In the genomic region with DNA sequence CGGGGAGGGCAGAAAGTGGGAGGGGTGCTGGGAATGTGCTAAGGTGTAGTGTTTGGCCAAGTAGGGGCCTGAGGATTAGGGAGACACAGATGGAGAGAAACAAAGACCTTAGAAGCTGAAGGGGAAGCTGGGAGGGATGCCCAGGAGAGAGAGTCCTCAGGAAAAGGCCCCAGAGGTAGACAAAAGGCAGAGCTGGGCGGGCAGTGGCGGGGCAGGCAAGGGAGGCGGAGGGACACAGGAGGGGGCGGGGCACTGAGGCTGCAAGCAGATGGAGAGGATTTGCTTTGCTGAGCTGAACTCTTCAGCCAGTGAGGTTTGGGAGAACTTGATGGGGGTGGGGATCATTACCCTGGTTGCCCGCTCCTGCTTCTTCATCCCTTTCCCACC, we compare ENCODE assay signal across 8 cellular contexts. TPM values are rescaled to one million over a fixed set of nuclear protein-coding genes. Genes with fewer than 3 reads are reported as not detected.
DNase-seq lines count a peak whose midpoint lies in the region; ATAC-seq, FAIRE-seq and TF ChIP-seq lines count a peak whose summit lies in the region.

No MANE protein-coding gene starts in this region.

- intact Hi-C loops in ovary (cut with DNase I) = no loop called here

- peaks cover 11% of the 10 kb centered on the region for H3K27me3 ChIP-seq in endodermal cell (ENCODE audit: control insufficient read depth, insufficient read depth, low read length, poor library complexity, severe bottlenecking)
- H3K27me3 ChIP-seq in ovary = no peaks in the 10 kb centered on the region
- H3K27me3 ChIP-seq in small intestine (ENCODE audit: control insufficient read depth in 2 of 2, insufficient read depth in 2 of 2, low read length in 2 of 2) = no peaks in the 10 kb centered on the region

- H3K4me1 ChIP-seq in endodermal cell (ENCODE audit: control insufficient read depth, insufficient read depth, low read length) (peaks cover 8% of the 10 kb centered on the region), ovary (ENCODE audit: insufficient read depth) (peaks cover 24% of the 10 kb centered on the region), small intestine (ENCODE audit: control insufficient read depth in 2 of 2, insufficient read depth in 1 of 2, low read depth in 1 of 2, low read length in 1 of 2) (peaks cover 7 to 11% of the 10 kb centered on the region in 2 donors)

- peaks cover 33% of the 10 kb centered on the region for H3K27me3 Mint-ChIP-seq in endodermal cell (ENCODE audit: insufficient read depth)

- peak; percentile 10 for TF ChIP-seq POLR2A in ovary (IDR thresholded peaks at IDR 0.05)

- no peaks in the 10 kb centered on the region for H3K9me3 ChIP-seq in endodermal cell (ENCODE audit: control insufficient read depth, low read length)
- no peaks in the 10 kb centered on the region for H3K9me3 ChIP-seq in ovary
- H3K9me3 ChIP-seq in small intestine (ENCODE audit: control insufficient read depth, low read depth) = no peaks in the 10 kb centered on the region

- 31 to 36% methylated on average over 2 to 6 of the region's 6 CpGs for WGBS in endodermal cell (ENCODE audit: insufficient coverage in 1 of 2, insufficient read length in 1 of 2), 2 experiments
- 18 to 31% (median 31%) methylated on average over 6 of the region's 6 CpGs for WGBS in ovary, 3 donors
- 47 to 80% (median 75%) methylated on average over 4 to 6 of the region's 6 CpGs for WGBS in small intestine, 3 donors

- peak overlapping the region; percentile 73 for H3K27ac Mint-ChIP-seq in endodermal cell

- FAIRE-seq in small intestine (lab: Jason Lieb, UNC) = no peak

- TF ChIP-seq EP300 in ovary (IDR thresholded peaks at IDR 0.05) = no peak

- H3K4me3 ChIP-seq in endodermal cell (ENCODE audit: low read length) = peak overlapping the region; percentile 94
- H3K4me3 ChIP-seq in ovary = peak overlapping the region; percentile 68
- H3K4me3 ChIP-seq in small intestine (ENCODE audit: low read depth in 1 of 2, low read length in 2 of 2) = no peak overlapping the region

- no peak for TF ChIP-seq CTCF in endodermal cell (conservative IDR thresholded peaks at IDR 0.05)
- TF ChIP-seq CTCF in ovary (IDR thresholded peaks at IDR 0.05) = no peak

- peak overlapping the region; percentile 82 for H3K4me3 Mint-ChIP-seq in endodermal cell

- H3K27ac ChIP-seq in endodermal cell (ENCODE audit: low read depth, low read length) (peak overlapping the region; percentile 95), ovary (peak overlapping the region; percentile 91 to 100), small intestine (ENCODE audit: low read depth in 1 of 2, low read length in 1 of 2) (no peak overlapping the region)

- no peak for ATAC-seq in GM21737 (IDR thresholded peaks at IDR 0.05; ENCODE audit: unreplicated experiment)

- peaks cover 41% of the 10 kb centered on the region for H3K4me1 Mint-ChIP-seq in endodermal cell

- peaks cover 26% of the 10 kb centered on the region for H3K36me3 ChIP-seq in endodermal cell (ENCODE audit: control insufficient read depth, insufficient read depth, low read length)
- H3K36me3 ChIP-seq in ovary = no peaks in the 10 kb centered on the region
- H3K36me3 ChIP-seq in small intestine (ENCODE audit: control insufficient read depth in 2 of 2, insufficient read depth in 2 of 2, low read length in 2 of 2) = peaks cover 0 to 2% of the 10 kb centered on the region in 2 donors

- peak overlapping the region; percentile 28 for H3K9ac ChIP-seq in endodermal cell (ENCODE audit: extremely low read depth, low read length, poor library complexity, severe bottlenecking)

- no peaks in the 10 kb centered on the region for H3K9me3 Mint-ChIP-seq in endodermal cell

- H3K36me3 Mint-ChIP-seq in endodermal cell (ENCODE audit: low read depth) = peaks cover 29% of the 10 kb centered on the region

- DNase-seq in Daoy (ENCODE audit: low read depth) = peak; percentile 32
- peak; percentile 7 for DNase-seq in NCI-H748 treated with DMSO at 0.1 percent for 48 hours (lab: John Stamatoyannopoulos, UW)
- peak; percentile 96 for DNase-seq in endodermal cell
- peak; percentile 66 to 78 (median 73) for DNase-seq in ovary
- no peak for DNase-seq in activated CD4-positive, CD25-positive, alpha-beta regulatory T cell (lab: John Stamatoyannopoulos, UW)
- no peak for DNase-seq in OCI-M1 (lab: John Stamatoyannopoulos, UW)
- no peak for DNase-seq in small intestine

RNA-seq across cellular contexts. Expression of gene PTMS, which starts 2.8 kb away (rescaled TPM):
- total RNA-seq in Daoy (2014; rRNA removed; shearing (Covaris generic)) = 196 and 217 TPM in 2 replicates
- 100 to 1,000 TPM; 637 to 888 TPM for total RNA-seq in endodermal cell
- 935 TPM for polyA plus RNA-seq in endodermal cell (2013, experiment 1 of 2)
- 1,020 TPM for polyA plus RNA-seq in endodermal cell (2013, experiment 2 of 2)
- total RNA-seq in ovary = 1,000 to 10,000 TPM in 1 of 7 donors, 100 to 1,000 TPM in 6; 100 to 1,013 (median 576) TPM
- polyA plus RNA-seq in ovary = 100 to 1,000 TPM; 550 to 594 TPM
- 100 to 1,000 TPM in 1 of 3 donors, 10 to 100 TPM in 2; 34.0 to 204 (median 85.9) TPM for polyA plus RNA-seq in small intestine

RNA-seq across cellular contexts. Expression of gene LAG3, which starts 3.3 kb away (rescaled TPM):
- total RNA-seq in Daoy (2014; rRNA removed; shearing (Covaris generic)) = 0.33 TPM in 1 of 2 replicates, not detected in the other
- total RNA-seq in endodermal cell = 1 to 10 TPM; 1.9 to 7.3 TPM
- polyA plus RNA-seq in endodermal cell (2013, experiment 1 of 2) = 8.4 TPM
- polyA plus RNA-seq in endodermal cell (2013, experiment 2 of 2) = 5.8 TPM
- 10 to 100 TPM in 6 of 7 donors, 1 to 10 TPM in 1; 8.5 to 21.8 (median 16.0) TPM for total RNA-seq in ovary
- 10 to 100 TPM in 1 of 2 donors, 1 to 10 TPM in 1; 4.7 to 13.7 TPM for polyA plus RNA-seq in ovary
- polyA plus RNA-seq in small intestine = 1 to 10 TPM in 1 of 3 donors, under 1 TPM in 2; 0.67 to 5.9 (median 0.76) TPM

RNA-seq across cellular contexts. Expression of gene MLF2, which starts 16.1 kb away (rescaled TPM):
- 226 and 233 TPM in 2 replicates for total RNA-seq in Daoy (2014; rRNA removed; shearing (Covaris generic))
- 100 to 1,000 TPM; 219 to 393 TPM for total RNA-seq in endodermal cell
- 177 TPM for polyA plus RNA-seq in endodermal cell (2013, experiment 1 of 2)
- polyA plus RNA-seq in endodermal cell (2013, experiment 2 of 2) = 169 TPM
- 100 to 1,000 TPM in 6 of 7 donors, 10 to 100 TPM in 1; 64.1 to 162 (median 141) TPM for total RNA-seq in ovary
- polyA plus RNA-seq in ovary = 100 to 1,000 TPM; 130 to 138 TPM
- 100 to 1,000 TPM; 163 to 233 (median 204) TPM for polyA plus RNA-seq in small intestine

RNA-seq across cellular contexts. Expression of gene CD4, which starts 20.3 kb away (rescaled TPM):
- not detected in 2 replicates for total RNA-seq in Daoy (2014; rRNA removed; shearing (Covaris generic))
- total RNA-seq in endodermal cell (1 to 10 TPM in 1 of 2 donors, under 1 TPM in 1; 0.77 to 1.3 TPM), ovary (10 to 100 TPM in 4 of 7 donors, 1 to 10 TPM in 3; 2.1 to 12.5 (median 10.3) TPM)
- 2.2 TPM for polyA plus RNA-seq in endodermal cell (2013, experiment 1 of 2)
- polyA plus RNA-seq in endodermal cell (2013, experiment 2 of 2) = 1.7 TPM
- polyA plus RNA-seq in ovary (10 to 100 TPM in 1 of 2 donors, 1 to 10 TPM in 1; 7.3 to 40.2 TPM), small intestine (1 to 10 TPM in 2 of 3 donors, under 1 TPM in 1; 0.89 to 7.8 (median 5.1) TPM)

RNA-seq across cellular contexts. Expression of gene COPS7A, which starts 45.1 kb away (rescaled TPM):
- 88.4 and 96.6 TPM in 2 replicates for total RNA-seq in Daoy (2014; rRNA removed; shearing (Covaris generic))
- total RNA-seq in endodermal cell (10 to 100 TPM; 43.3 to 69.2 TPM), ovary (10 to 100 TPM; 36.4 to 61.4 (median 48.4) TPM)
- 36.9 TPM for polyA plus RNA-seq in endodermal cell (2013, experiment 1 of 2)
- polyA plus RNA-seq in endodermal cell (2013, experiment 2 of 2) = 34.1 TPM
- polyA plus RNA-seq in ovary (10 to 100 TPM; 45.7 to 74.8 TPM), small intestine (10 to 100 TPM; 30.5 to 49.3 (median 31.8) TPM)

Comparison
In these comparisons a context has a peak if more than half of its experiments do, and no peak if none do; other contexts are left out.
1. DNase-seq: peak in Daoy (single experiment), NCI-H748 treated with DMSO at 0.1 percent for 48 hours (single experiment), endodermal cell (single experiment) and ovary (5 of 5); none in activated CD4-positive, CD25-positive, alpha-beta regulatory T cell (0 of 4), OCI-M1 (single experiment) and small intestine (single experiment).
2. H3K27ac ChIP-seq: peak in endodermal cell (single experiment) and ovary (2 of 2); none in small intestine (0 of 2).
3. H3K4me3 ChIP-seq: peak in endodermal cell (single experiment) and ovary (single experiment); none in small intestine (0 of 2).